ENCODE assay signal across 23 cellular contexts in the genomic region with DNA sequence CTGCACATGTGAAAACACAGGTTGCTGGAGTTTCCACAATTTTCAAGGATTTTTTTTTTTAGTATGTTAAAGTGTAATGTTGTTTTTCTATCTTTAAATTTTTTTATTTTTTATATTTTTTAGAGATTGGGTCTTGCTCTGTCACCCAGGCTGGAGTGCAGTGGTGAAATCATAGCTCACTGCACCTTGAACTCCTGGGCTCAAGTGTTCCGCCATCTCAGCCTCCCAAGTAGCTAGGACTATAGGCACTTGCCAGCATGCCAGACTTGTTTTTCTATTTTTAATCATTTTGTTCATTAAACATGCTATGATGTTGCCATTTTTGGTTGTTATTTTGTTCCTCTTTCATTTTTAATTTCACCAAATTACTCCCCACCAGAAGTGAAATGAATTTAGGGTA. TPM values are rescaled to one million over a fixed set of nuclear protein-coding genes. Genes with fewer than 3 reads are reported as not detected.
DNase-seq lines count a peak whose midpoint lies in the region; TF ChIP-seq lines count a peak whose summit lies in the region.
"Had no signal": no experiment of that assay in that cellular context is flagged by ENCODE, and none has a peak within 500 bp of the region (broad histone marks: within the 10 kb centered on the region; RNA-seq: fewer than 3 reads in every experiment).

No MANE protein-coding gene starts in this region.

- H3K36me3 ChIP-seq in OCI-LY3 (replicated peaks; ENCODE audit: low read depth, low read length): no peaks in the 10 kb centered on the region
- no peaks in the 10 kb centered on the region for H3K36me3 ChIP-seq in osteoblast (ENCODE audit: insufficient read depth, low read length)
- H3K36me3 ChIP-seq in smooth muscle cell (ENCODE audit: low read depth): no peaks in the 10 kb centered on the region
- H3K36me3 ChIP-seq: BE2C, BLaER1 had no signal

- H3K4me3 ChIP-seq in OCI-LY3 (ENCODE audit: low read length): no peak overlapping the region
- no peak overlapping the region for H3K4me3 ChIP-seq in osteoblast (ENCODE audit: insufficient read depth, low read length)
- no peak overlapping the region for H3K4me3 ChIP-seq in smooth muscle cell
- H3K4me3 ChIP-seq: A549, BLaER1, GM12878 had no signal

- 96% methylated on average over 1 of the region's 1 CpG for WGBS in smooth muscle cell (ENCODE audit: low lambda C conversion rate)

- TF ChIP-seq CTCF in OCI-LY3 (IDR thresholded peaks at IDR 0.05; ENCODE audit: low read depth, low read length) (no peak), osteoblast (IDR thresholded peaks at IDR 0.05; ENCODE audit: extremely low read depth, low read depth, low read length) (no peak), smooth muscle cell (IDR thresholded peaks at IDR 0.05; ENCODE audit: borderline replicate concordance, insufficient read depth, poor library complexity, severe bottlenecking) (no peak)

- H3K9me3 ChIP-seq in OCI-LY3 (ENCODE audit: insufficient read depth, low read length) (no peaks in the 10 kb centered on the region), osteoblast (ENCODE audit: low read depth, low read length) (no peaks in the 10 kb centered on the region), smooth muscle cell (replicated peaks; ENCODE audit: low read depth) (no peaks in the 10 kb centered on the region)
- H3K9me3 ChIP-seq: A549, BE2C, BLaER1 had no signal

- H3K27me3 ChIP-seq in OCI-LY3 (ENCODE audit: low read depth, low read length): no peaks in the 10 kb centered on the region
- no peaks in the 10 kb centered on the region for H3K27me3 ChIP-seq in osteoblast (ENCODE audit: insufficient read depth, low read length)
- no peaks in the 10 kb centered on the region for H3K27me3 ChIP-seq in smooth muscle cell (ENCODE audit: low read depth)
- H3K27me3 ChIP-seq: BE2C, BLaER1 had no signal

- peaks cover 9% of the 10 kb centered on the region for H3K4me1 ChIP-seq in OCI-LY3 (ENCODE audit: low read length)
- H3K4me1 ChIP-seq in osteoblast (ENCODE audit: insufficient read depth, low read length): peaks cover 47% of the 10 kb centered on the region
- H3K4me1 ChIP-seq in smooth muscle cell (ENCODE audit: low read depth): no peaks in the 10 kb centered on the region
- H3K4me1 ChIP-seq: BE2C had no signal

- no peak overlapping the region for H3K27ac ChIP-seq in OCI-LY3 (ENCODE audit: low read length)
- peak overlapping the region; percentile 96 for H3K27ac ChIP-seq in osteoblast (ENCODE audit: low read depth, low read length)
- peak overlapping the region; percentile 77 for H3K27ac ChIP-seq in smooth muscle cell (ENCODE audit: low read depth)
- H3K27ac ChIP-seq: 22Rv1, A549, BLaER1 had no signal

- 0 out of 2 replicates have a peak overlapping the region, but pooled peaks have one; percentile 79 for H2AFZ ChIP-seq in OCI-LY3 (ENCODE audit: low read depth, low read length)
- H2AFZ ChIP-seq in osteoblast (ENCODE audit: low read length): no peak overlapping the region
- H2AFZ ChIP-seq in smooth muscle cell (ENCODE audit: low read depth): no peak overlapping the region

- no peak overlapping the region for H3K4me2 ChIP-seq in OCI-LY3 (ENCODE audit: low read length)
- H3K4me2 ChIP-seq in osteoblast (ENCODE audit: insufficient read depth, low read length): no peak overlapping the region
- H3K4me2 ChIP-seq in smooth muscle cell: no peak overlapping the region
- H3K4me2 ChIP-seq: A549, BLaER1 had no signal

- no peak for DNase-seq in osteoblast (ENCODE audit: insufficient read length, low spot score, missing footprints)
- no peak for DNase-seq in smooth muscle cell (lab: John Stamatoyannopoulos, UW; ENCODE audit: unreplicated experiment)
- no peak for DNase-seq in NCI-H345 (lab: John Stamatoyannopoulos, UW)
- no peak for DNase-seq in AG08396 (ENCODE audit: low spot score)
- DNase-seq in NK-92 (lab: John Stamatoyannopoulos, UW; ENCODE audit: unreplicated experiment): no peak
- DNase-seq: BE2C; C1 segment of cervical spinal cord; CD4-positive, alpha-beta memory T cell; CD4-positive, CD25-positive, alpha-beta regulatory T cell; CD8-positive, alpha-beta memory T cell; COR-L47; DMS 273 treated with DMSO at 0.1 percent for 48 hours; DMS153; DMS53; DMS79; DND-41; EL; GDM1 had no signal

- no peaks in the 10 kb centered on the region for H3F3A ChIP-seq in smooth muscle cell (ENCODE audit: low read depth)

- H3K79me2 ChIP-seq in OCI-LY3 (ENCODE audit: low read length) (no peaks in the 10 kb centered on the region), osteoblast (ENCODE audit: insufficient read depth, low read length) (no peaks in the 10 kb centered on the region), smooth muscle cell (ENCODE audit: low read depth) (no peaks in the 10 kb centered on the region)

- H3K9ac ChIP-seq in OCI-LY3 (ENCODE audit: low read length): no peak overlapping the region
- no peak overlapping the region for H3K9ac ChIP-seq in smooth muscle cell (ENCODE audit: low read depth)
- H3K9ac ChIP-seq: BLaER1 had no signal

- no peaks in the 10 kb centered on the region for H4K20me1 ChIP-seq in OCI-LY3 (ENCODE audit: insufficient read depth, low read length)
- H4K20me1 ChIP-seq in osteoblast (ENCODE audit: insufficient read depth, low read length): no peaks in the 10 kb centered on the region
- no peaks in the 10 kb centered on the region for H4K20me1 ChIP-seq in smooth muscle cell (ENCODE audit: low read depth)
- H4K20me1 ChIP-seq: BLaER1 had no signal

RNA-seq across cellular contexts. Expression of gene THUMPD3, which starts 16.7 kb away (rescaled TPM):
- 42.1 and 42.7 TPM in 2 replicates for total RNA-seq in osteoblast
- total RNA-seq in smooth muscle cell: 11.6 and 21.9 TPM in 2 replicates
- polyA plus RNA-seq in smooth muscle cell: 19.5 and 23.2 TPM in 2 replicates

RNA-seq across cellular contexts. Expression of gene SETD5, which starts 51.3 kb away (rescaled TPM):
- 103 and 106 TPM in 2 replicates for total RNA-seq in osteoblast
- total RNA-seq in smooth muscle cell: 107 and 122 TPM in 2 replicates
- 133 and 134 TPM in 2 replicates for polyA plus RNA-seq in smooth muscle cell
